17 cellular contexts compared by ENCODE assay signal in the genomic region with DNA sequence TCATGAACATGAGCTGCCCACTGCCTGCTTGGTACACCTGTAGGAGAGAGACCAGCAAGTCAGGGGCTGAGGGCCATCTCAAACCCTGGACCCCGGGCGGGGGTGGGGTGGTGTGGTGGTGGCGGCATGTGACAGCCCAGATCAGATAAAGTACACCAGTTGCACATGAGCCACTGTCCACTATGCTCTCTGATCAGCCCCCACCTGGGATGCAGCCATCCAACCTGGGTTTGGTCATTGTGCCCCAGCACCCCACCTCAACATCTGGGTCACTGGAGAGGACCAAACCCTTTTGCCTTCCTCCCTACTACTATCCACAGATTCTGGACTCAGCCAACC. TPM values are rescaled to one million over a fixed set of nuclear protein-coding genes. Genes with fewer than 3 reads are reported as not detected.
DNase-seq lines count a peak whose midpoint lies in the region; ATAC-seq, FAIRE-seq and TF ChIP-seq lines count a peak whose summit lies in the region.
"Had no signal": no experiment of that assay in that cellular context is flagged by ENCODE, and none has a peak within 500 bp of the region (broad histone marks: within the 10 kb centered on the region; RNA-seq: fewer than 3 reads in every experiment).

No MANE protein-coding gene starts in this region.

- FAIRE-seq in kidney (lab: Jason Lieb, UNC): no peak
- FAIRE-seq: A204.1, GM12878, GM18507 had no signal

- H3K9ac ChIP-seq in neural cell (ENCODE audit: low read length) (no peak overlapping the region), kidney (ENCODE audit: low read length in 2 of 2) (no peak overlapping the region)

- H3K27me3 ChIP-seq in neural cell (ENCODE audit: insufficient read depth, low read depth, low read length) (no peaks in the 10 kb centered on the region), aorta (ENCODE audit: control insufficient read depth in 1 of 2, insufficient read depth in 2 of 2, low read length in 1 of 2) (no peaks in the 10 kb centered on the region)

- H3K27ac ChIP-seq in HEK293 (ENCODE audit: extremely low read depth, low read depth, low read length) (no peak overlapping the region), RWPE1 (peak overlapping the region; percentile 85), neural cell (ENCODE audit: low read length) (no peak overlapping the region), aorta (ENCODE audit: low read depth in 1 of 2, low read length in 2 of 2) (no peak overlapping the region), kidney (ENCODE audit: low read depth in 2 of 2, low read length in 2 of 2) (no peak overlapping the region)

- CTCF ChIA-PET in HEK293 (lab: Yijun Ruan, JAX): interaction anchor here (0.6 kb wide), 1 partner anchor 651 kb away, joined by 3 read pairs; the partner anchor contains the start of gene USP4
- CTCF ChIA-PET in RWPE1 (lab: Yijun Ruan, JAX): no interaction called here

- TF ChIP-seq RAD21 in neural cell (conservative IDR thresholded peaks at IDR 0.05): no peak

- H3K4me1 ChIP-seq in HEK293 (ENCODE audit: control insufficient read depth, insufficient read depth, low read length) (peaks cover 9% of the 10 kb centered on the region), aorta (ENCODE audit: control insufficient read depth in 1 of 2, insufficient read depth in 2 of 2, low read length in 2 of 2) (no peaks in the 10 kb centered on the region), kidney (ENCODE audit: control insufficient read depth in 1 of 2, insufficient read depth in 1 of 2, low read depth in 1 of 2, low read length in 2 of 2) (peaks cover 13 to 15% of the 10 kb centered on the region in 2 donors)

- no peaks in the 10 kb centered on the region for H3F3A ChIP-seq in neural cell (ENCODE audit: insufficient read depth, low read length, poor library complexity, severe bottlenecking)

- TF ChIP-seq CTCF in HEK293 (tag by site-specific recombination; IDR thresholded peaks at IDR 0.05) (no peak), RWPE1 (conservative IDR thresholded peaks at IDR 0.05; ENCODE audit: low read depth) (no peak), neural cell (IDR thresholded peaks at IDR 0.05; ENCODE audit: poor library complexity, severe bottlenecking) (no peak), kidney (IDR thresholded peaks at IDR 0.05; ENCODE audit: borderline replicate concordance, extremely low read depth, insufficient read depth) (no peak)

- ATAC-seq in aorta (ENCODE audit: low FRiP score) (no peak), GM18517 (IDR thresholded peaks at IDR 0.05; ENCODE audit: unreplicated experiment) (no peak)
- ATAC-seq: GM12878, GM23338 had no signal

- H3K79me2 ChIP-seq in neural cell (replicated peaks; ENCODE audit: insufficient read depth, low read length): peaks cover 29% of the 10 kb centered on the region

- intact Hi-C loops in aorta (cut with DNase I) (loop anchor here (5.0 kb wide), 2 partner anchors 159 to 221 kb away; partner anchors contain the start of gene PRKAR2A (in 1 of the 2)), kidney (cut with DNase I) (no loop called here)

- H3K36me3 ChIP-seq in HEK293 (ENCODE audit: control insufficient read depth in 2 of 2, insufficient read depth in 1 of 2, low read length in 2 of 2) (peaks cover 33 to 65% of the 10 kb centered on the region in 2 experiments), neural cell (ENCODE audit: insufficient read depth, low read length) (peaks cover 13% of the 10 kb centered on the region), aorta (ENCODE audit: control insufficient read depth in 1 of 2, insufficient read depth in 2 of 2, low read length in 1 of 2) (peaks cover 7 to 11% of the 10 kb centered on the region in 2 donors), kidney (ENCODE audit: control insufficient read depth in 1 of 2, insufficient read depth in 2 of 2, low read length in 2 of 2) (peaks cover 36 to 52% of the 10 kb centered on the region in 2 donors)

- H4K20me1 ChIP-seq in neural cell (ENCODE audit: insufficient read depth): peaks cover 44% of the 10 kb centered on the region

- DNase-seq in RWPE1 (ENCODE audit: low spot score) (no peak), aorta (peak; percentile 50 to 68), kidney (no peak), DMS153 (lab: John Stamatoyannopoulos, UW) (no peak)
- DNase-seq: C1 segment of cervical spinal cord; Calu3; CD4-positive, alpha-beta T cell; DMS 273 treated with DMSO at 0.1 percent for 48 hours; DMS79; H9 had no signal

- H3K9me2 ChIP-seq in neural cell (ENCODE audit: insufficient read depth, low read length): no peaks in the 10 kb centered on the region

- WGBS in aorta, 2 donors: 87 to 89% methylated on average over 3 of the region's 3 CpGs

- no peak for TF ChIP-seq EP300 in neural cell (conservative IDR thresholded peaks at IDR 0.05; ENCODE audit: poor library complexity, severe bottlenecking)

- H3K9me3 ChIP-seq in HEK293 (ENCODE audit: control insufficient read depth, insufficient read depth, low read depth, low read length) (no peaks in the 10 kb centered on the region), neural cell (ENCODE audit: low read length) (no peaks in the 10 kb centered on the region), aorta (ENCODE audit: control insufficient read depth, low read length) (no peaks in the 10 kb centered on the region), kidney (ENCODE audit: control insufficient read depth in 1 of 2, low read length in 2 of 2) (no peaks in the 10 kb centered on the region)

- POLR2A ChIA-PET in HEK293 (lab: Yijun Ruan, JAX): no interaction called here
- POLR2A ChIA-PET in RWPE1 (lab: Yijun Ruan, JAX; ENCODE audit: low non-redundant PET): no interaction called here

- no peak overlapping the region for H2AFZ ChIP-seq in neural cell (ENCODE audit: low read depth, low read length)
- H2AFZ ChIP-seq: GM23338 had no signal

- no peak overlapping the region for H3K4me2 ChIP-seq in neural cell (ENCODE audit: low read length)
- H3K4me2 ChIP-seq: GM23338 had no signal

- H3K4me3 ChIP-seq in HEK293 (ENCODE audit: low read depth, low read length) (no peak overlapping the region), neural cell (ENCODE audit: low read length) (no peak overlapping the region), aorta (ENCODE audit: low read length in 2 of 2) (no peak overlapping the region), kidney (ENCODE audit: low read length in 2 of 2) (no peak overlapping the region)
- H3K4me3 ChIP-seq: GM12878, GM23338 had no signal

TF ChIP-seq in HEK293, 187 proteins besides CTCF, POLR2A, EP300 and RAD21 (continues in another document):
- 0 out of 2 replicates have a peak, but pooled peaks have one; percentile 15 for TF ChIP-seq SCRT2 (tag by site-specific recombination; IDR thresholded peaks at IDR 0.05)

TF ChIP-seq in neural cell, 6 proteins besides CTCF, POLR2A, EP300 and RAD21:
- TF ChIP-seq POLR2AphosphoS5 (IDR thresholded peaks at IDR 0.05): peak; percentile 3
- TF ChIP-seq, protein P1, sequence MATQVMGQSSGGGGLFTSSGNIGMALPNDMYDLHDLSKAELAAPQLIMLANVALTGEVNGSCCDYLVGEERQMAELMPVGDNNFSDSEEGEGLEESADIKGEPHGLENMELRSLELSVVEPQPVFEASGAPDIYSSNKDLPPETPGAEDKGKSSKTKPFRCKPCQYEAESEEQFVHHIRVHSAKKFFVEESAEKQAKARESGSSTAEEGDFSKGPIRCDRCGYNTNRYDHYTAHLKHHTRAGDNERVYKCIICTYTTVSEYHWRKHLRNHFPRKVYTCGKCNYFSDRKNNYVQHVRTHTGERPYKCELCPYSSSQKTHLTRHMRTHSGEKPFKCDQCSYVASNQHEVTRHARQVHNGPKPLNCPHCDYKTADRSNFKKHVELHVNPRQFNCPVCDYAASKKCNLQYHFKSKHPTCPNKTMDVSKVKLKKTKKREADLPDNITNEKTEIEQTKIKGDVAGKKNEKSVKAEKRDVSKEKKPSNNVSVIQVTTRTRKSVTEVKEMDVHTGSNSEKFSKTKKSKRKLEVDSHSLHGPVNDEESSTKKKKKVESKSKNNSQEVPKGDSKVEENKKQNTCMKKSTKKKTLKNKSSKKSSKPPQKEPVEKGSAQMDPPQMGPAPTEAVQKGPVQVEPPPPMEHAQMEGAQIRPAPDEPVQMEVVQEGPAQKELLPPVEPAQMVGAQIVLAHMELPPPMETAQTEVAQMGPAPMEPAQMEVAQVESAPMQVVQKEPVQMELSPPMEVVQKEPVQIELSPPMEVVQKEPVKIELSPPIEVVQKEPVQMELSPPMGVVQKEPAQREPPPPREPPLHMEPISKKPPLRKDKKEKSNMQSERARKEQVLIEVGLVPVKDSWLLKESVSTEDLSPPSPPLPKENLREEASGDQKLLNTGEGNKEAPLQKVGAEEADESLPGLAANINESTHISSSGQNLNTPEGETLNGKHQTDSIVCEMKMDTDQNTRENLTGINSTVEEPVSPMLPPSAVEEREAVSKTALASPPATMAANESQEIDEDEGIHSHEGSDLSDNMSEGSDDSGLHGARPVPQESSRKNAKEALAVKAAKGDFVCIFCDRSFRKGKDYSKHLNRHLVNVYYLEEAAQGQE (IDR thresholded peaks at IDR 0.05; ENCODE audit: borderline replicate concordance): no peak
TF ChIP-seq in neural cell: peak in this region for 1.

RNA-seq across cellular contexts. Expression of gene NCKIPSD, which starts 3.0 kb away (rescaled TPM):
- 19.0 and 29.3 TPM in 2 replicates for polyA plus RNA-seq in neural cell
- 11.0 and 16.6 TPM in 2 replicates for polyA minus RNA-seq in neural cell
- total RNA-seq in aorta: 10 to 100 TPM; 26.4 to 31.9 TPM
- polyA plus RNA-seq in aorta: 10 to 100 TPM; 11.8 to 28.7 TPM
- total RNA-seq in kidney: 31.2 TPM
- polyA plus RNA-seq in kidney (ENCODE audit: insufficient read depth, low read depth, low replicate concordance): 24.0 TPM

RNA-seq across cellular contexts. Expression of gene CELSR3, which starts 26.0 kb away (rescaled TPM):
- polyA plus RNA-seq in neural cell: 54.9 and 65.5 TPM in 2 replicates
- 104 and 118 TPM in 2 replicates for polyA minus RNA-seq in neural cell
- 1 to 10 TPM in 1 of 2 donors, under 1 TPM in 1; 0.91 to 1.3 TPM for total RNA-seq in aorta
- 1 to 10 TPM in 1 of 2 donors, under 1 TPM in 1; 0.25 to 1.3 TPM for polyA plus RNA-seq in aorta
- total RNA-seq in kidney: 2.0 TPM
- 0.17 TPM for polyA plus RNA-seq in kidney (ENCODE audit: insufficient read depth, low read depth, low replicate concordance)

RNA-seq across cellular contexts. Expression of gene IP6K2, which starts 28.3 kb away (rescaled TPM):
- polyA plus RNA-seq in neural cell (451 and 480 TPM in 2 replicates), aorta (100 to 1,000 TPM in 1 of 2 donors, 10 to 100 TPM in 1; 46.6 to 105 TPM), kidney (ENCODE audit: insufficient read depth, low read depth, low replicate concordance) (112 TPM)
- 255 and 266 TPM in 2 replicates for polyA minus RNA-seq in neural cell
- total RNA-seq in aorta (10 to 100 TPM; 43.9 to 58.2 TPM), kidney (69.4 TPM)

RNA-seq across cellular contexts. Expression of gene SLC26A6, which starts 53.4 kb away (rescaled TPM):
- 23.6 and 25.7 TPM in 2 replicates for polyA plus RNA-seq in neural cell
- 9.4 and 9.7 TPM in 2 replicates for polyA minus RNA-seq in neural cell
- 10 to 100 TPM; 30.7 to 33.6 TPM for total RNA-seq in aorta
- 100 to 1,000 TPM in 1 of 2 donors, 10 to 100 TPM in 1; 10.5 to 154 TPM for polyA plus RNA-seq in aorta
- 15.4 TPM for total RNA-seq in kidney
- 20.6 TPM for polyA plus RNA-seq in kidney (ENCODE audit: insufficient read depth, low read depth, low replicate concordance)

Comparison
In these comparisons a context has a peak if more than half of its experiments do, and no peak if none do; other contexts are left out.
1. DNase-seq: peak in aorta (2 of 2); none in RWPE1 (single experiment), kidney (single experiment) and DMS153 (single experiment).
2. RNA of gene CELSR3, which starts 26.0 kb away (polyA plus RNA-seq): 54.9 to 65.5 TPM in neural cell; 0.25 to 1.3 TPM in aorta and 0.17 TPM in kidney (single experiment); every median in the first group is over 10 times any median in the second.